Comparison of ENCODE assay signal across 14 cellular contexts in the genomic region with DNA sequence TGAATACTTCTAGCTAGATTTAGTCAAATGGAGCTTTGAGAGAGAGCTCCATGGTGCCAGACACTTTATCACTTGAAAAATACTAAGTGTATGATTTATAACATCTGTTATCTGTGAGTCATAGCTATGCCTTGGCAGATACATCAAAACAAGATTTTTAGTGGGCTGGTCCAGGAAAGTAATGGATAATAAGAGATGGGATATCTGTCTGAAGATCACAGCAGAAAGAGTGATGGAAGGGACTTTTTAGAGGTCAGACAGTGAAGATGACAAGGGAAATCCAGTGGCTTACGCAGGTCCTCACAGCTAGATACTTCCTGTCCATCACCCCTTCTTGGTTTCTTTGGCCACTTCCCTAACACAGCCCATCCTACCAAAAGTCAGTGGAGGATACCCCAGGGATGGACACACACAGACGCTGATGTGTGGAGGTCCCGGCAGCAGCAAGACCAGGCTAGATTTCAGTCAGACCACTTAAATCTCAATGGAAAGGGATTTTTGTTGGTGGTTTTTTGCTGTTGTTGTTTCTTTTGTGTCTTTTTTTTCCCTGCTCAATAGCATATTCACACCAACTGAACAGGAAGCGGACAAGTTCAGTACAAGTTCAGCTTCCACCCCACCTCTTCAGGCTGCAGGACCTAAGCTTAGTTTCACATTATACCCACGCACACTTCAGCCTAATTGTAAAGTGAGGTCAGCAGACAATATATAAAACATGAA.
DNase-seq lines count a peak whose midpoint lies in the region; ATAC-seq and TF ChIP-seq lines count a peak whose summit lies in the region.
"Had no signal": no experiment of that assay in that cellular context is flagged by ENCODE, and none has a peak within 500 bp of the region (broad histone marks: within the 10 kb centered on the region; RNA-seq: fewer than 3 reads in every experiment).

No MANE protein-coding gene starts in this region.

- no peak overlapping the region for H3K4me3 ChIP-seq in breast epithelium
- no peak overlapping the region for H3K4me3 ChIP-seq in fibroblast of the aortic adventitia (ENCODE audit: low read depth, low read length)
- peak overlapping the region; percentile 19 for H3K4me3 ChIP-seq in psoas muscle
- H3K4me3 ChIP-seq: mucosa of descending colon, tibial artery had no signal

- TF ChIP-seq CTCF in MCF 10A (IDR thresholded peaks at IDR 0.05; ENCODE audit: unreplicated experiment) (no peak), breast epithelium (IDR thresholded peaks at IDR 0.05) (no peak), fibroblast of the aortic adventitia (IDR thresholded peaks at IDR 0.05; ENCODE audit: insufficient read depth, low read length) (no peak), psoas muscle (IDR thresholded peaks at IDR 0.05) (no peak)

- H3K27me3 Mint-ChIP-seq in MCF 10A (ENCODE audit: insufficient read depth, unreplicated experiment) (no peaks in the 10 kb centered on the region), immature natural killer cell (ENCODE audit: low read depth in 3 of 3) (peaks cover 0 to 6% (median 0%) of the 10 kb centered on the region in 3 donors)

- H3K27ac Mint-ChIP-seq in MCF 10A (ENCODE audit: low read depth, unreplicated experiment) (no peak overlapping the region), immature natural killer cell (no peak overlapping the region)
- H3K27ac Mint-ChIP-seq: T-helper 1 cell treated with Interleukin-12 subunit alpha and Interleukin-12 subunit beta and Interleukin-4 antibody, amounts not matched to agents 30 μg/mL and 1 μg/mL, for 36 hours had no signal

- H3K36me3 Mint-ChIP-seq in MCF 10A (ENCODE audit: insufficient read depth, unreplicated experiment) (no peaks in the 10 kb centered on the region), immature natural killer cell (no peaks in the 10 kb centered on the region)

- DNase-seq in MCF 10A (ENCODE audit: unreplicated experiment) (peak; percentile 4), breast epithelium (ENCODE audit: low spot score in 2 of 2) (no peak), amniotic epithelial cell (ENCODE audit: low read depth) (peak; percentile 89), fibroblast of the aortic adventitia (ENCODE audit: low read depth) (peak; percentile 86), psoas muscle (no peak), immature natural killer cell (no peak), NOMO-1 treated with dmso at 0.1 percent for 144 hours (lab: John Stamatoyannopoulos, UW; ENCODE audit: unreplicated experiment) (no peak)
- DNase-seq: activated CD4-positive, alpha-beta T cell treated with anti-CD3 and anti-CD28 coated beads, Interleukin-2, amount 50 U/mL, for 4 hours; activated gamma-delta T cell treated with Interleukin-2 at 50 U/mL for 16 hours; mucosa of descending colon; NCI-H1417 treated with DMSO at 0.1 percent for 48 hours; tibial artery had no signal

- H3K4me1 ChIP-seq in breast epithelium, result no peaks in the 10 kb centered on the region
- H3K4me1 ChIP-seq in psoas muscle, result peaks cover 8% of the 10 kb centered on the region
- H3K4me1 ChIP-seq: tibial artery had no signal

- no peaks in the 10 kb centered on the region for H3K27me3 ChIP-seq in breast epithelium
- no peaks in the 10 kb centered on the region for H3K27me3 ChIP-seq in psoas muscle (ENCODE audit: insufficient read depth in 3 of 3, low read length in 2 of 3)
- H3K27me3 ChIP-seq: tibial artery had no signal

- no peak overlapping the region for H3K4me3 Mint-ChIP-seq in MCF 10A (ENCODE audit: unreplicated experiment)
- no peak overlapping the region for H3K4me3 Mint-ChIP-seq in immature natural killer cell
- H3K4me3 Mint-ChIP-seq: T-helper 1 cell treated with Interleukin-12 subunit alpha and Interleukin-12 subunit beta and Interleukin-4 antibody, amounts not matched to agents 30 μg/mL and 1 μg/mL, for 36 hours had no signal

- ATAC-seq in psoas muscle (peak in 1 of 4 donors; percentile 22), GM18517 (IDR thresholded peaks at IDR 0.05; ENCODE audit: unreplicated experiment) (no peak)
- ATAC-seq: mucosa of descending colon had no signal

- WGBS in psoas muscle, 3 donors, result 67 to 71% (median 70%) methylated on average over 5 of the region's 5 CpGs

- TF ChIP-seq POLR2A in breast epithelium (IDR thresholded peaks at IDR 0.05), result no peak

- intact Hi-C loops in MCF 10A (cut with micrococcal nuclease) (no loop called here), breast epithelium (cut with DNase I; ENCODE audit: low total_unique reads) (no loop called here), psoas muscle (cut with DNase I) (loop anchor here in 1 of 2 donors (2.0 kb wide), 1 partner anchor 74 kb away; no protein-coding TSS in a partner anchor)

- H3K4me1 Mint-ChIP-seq in MCF 10A (ENCODE audit: insufficient read depth, unreplicated experiment) (peaks cover 6% of the 10 kb centered on the region), immature natural killer cell (no peaks in the 10 kb centered on the region)

- CTCF ChIA-PET in MCF 10A (lab: Yijun Ruan, JAX), result interaction anchor here (0.9 kb wide), 1 partner anchor 10 kb away, joined by 4 read pairs; no protein-coding TSS in a partner anchor

- H3K9me3 ChIP-seq in breast epithelium (no peaks in the 10 kb centered on the region), psoas muscle (no peaks in the 10 kb centered on the region)
- H3K9me3 ChIP-seq: mucosa of descending colon, tibial artery had no signal

- no peaks in the 10 kb centered on the region for H3K36me3 ChIP-seq in breast epithelium
- H3K36me3 ChIP-seq in psoas muscle (ENCODE audit: insufficient read depth in 1 of 2, low read depth in 1 of 2), result no peaks in the 10 kb centered on the region
- H3K36me3 ChIP-seq: tibial artery had no signal

- no peak overlapping the region for H3K27ac ChIP-seq in breast epithelium
- no peak overlapping the region for H3K27ac ChIP-seq in psoas muscle
- H3K27ac ChIP-seq: tibial artery had no signal

- H3K9me3 Mint-ChIP-seq in MCF 10A (ENCODE audit: unreplicated experiment) (no peaks in the 10 kb centered on the region), immature natural killer cell (no peaks in the 10 kb centered on the region)
- H3K9me3 Mint-ChIP-seq: T-helper 1 cell treated with Interleukin-12 subunit alpha and Interleukin-12 subunit beta and Interleukin-4 antibody, amounts not matched to agents 30 μg/mL and 1 μg/mL, for 36 hours had no signal

- BruUV-seq in MCF 10A (replicated peaks; lab: Mats Ljungman, UMichigan), result no TSS peak

- POLR2A ChIA-PET in MCF 10A (lab: Yijun Ruan, JAX), result interaction anchor here (0.8 kb wide), 1 partner anchor 84 kb away, joined by 3 read pairs; no protein-coding TSS in a partner anchor

Comparison
In these comparisons a context has a peak if more than half of its experiments do, and no peak if none do; other contexts are left out.
1. DNase-seq: peak in MCF 10A (single experiment), amniotic epithelial cell (single experiment) and fibroblast of the aortic adventitia (single experiment); none in breast epithelium (0 of 2), psoas muscle (0 of 2), immature natural killer cell (0 of 3) and NOMO-1 treated with dmso at 0.1 percent for 144 hours (single experiment).